10 cellular contexts compared by ENCODE assay signal in the genomic region with DNA sequence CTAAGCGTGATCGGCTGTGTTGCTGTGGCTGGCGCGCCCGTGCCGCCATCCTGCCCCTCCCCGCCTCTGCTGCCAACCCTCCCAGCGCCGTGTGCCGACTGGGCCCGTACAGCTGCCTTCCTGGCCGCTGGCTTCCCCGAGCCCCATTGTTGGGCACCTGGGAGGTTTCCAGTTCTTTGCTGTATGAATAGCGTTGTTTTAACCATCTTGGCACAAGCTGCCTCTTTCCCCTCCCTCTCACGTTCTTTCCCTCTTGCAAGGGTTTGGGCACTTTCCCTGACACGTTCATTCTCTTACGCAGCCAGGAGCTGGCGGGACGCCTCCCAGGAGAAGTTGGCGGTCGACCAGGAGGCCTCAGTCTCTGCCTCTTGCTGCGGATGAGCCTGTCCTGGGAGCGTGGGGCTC. TPM values are rescaled to one million over a fixed set of nuclear protein-coding genes. Genes with fewer than 3 reads are reported as not detected.
DNase-seq lines count a peak whose midpoint lies in the region; ATAC-seq and TF ChIP-seq lines count a peak whose summit lies in the region.
"Had no signal": no experiment of that assay in that cellular context is flagged by ENCODE, and none has a peak within 500 bp of the region (broad histone marks: within the 10 kb centered on the region; RNA-seq: fewer than 3 reads in every experiment).

No MANE protein-coding gene starts in this region.

- H3K9me3 Mint-ChIP-seq in progenitor cell of endocrine pancreas (ENCODE audit: low read depth): no peaks in the 10 kb centered on the region
- H3K9me3 Mint-ChIP-seq: CD4-positive, alpha-beta memory T cell had no signal

- peak overlapping the region; percentile 12 for H3K4me3 ChIP-seq in AG10803 (ENCODE audit: low read length)
- H3K4me3 ChIP-seq: SK-N-MC had no signal

- no peak for TF ChIP-seq CTCF in AG10803 (conservative IDR thresholded peaks at IDR 0.05; ENCODE audit: low read length)
- no peak for TF ChIP-seq CTCF in omental fat pad (IDR thresholded peaks at IDR 0.05)
- no peak for TF ChIP-seq CTCF in progenitor cell of endocrine pancreas (IDR thresholded peaks at IDR 0.05; ENCODE audit: unreplicated experiment)
- TF ChIP-seq CTCF in GM20000 (IDR thresholded peaks at IDR 0.05; ENCODE audit: extremely low read depth, missing control alignments): no peak

- H3K27me3 Mint-ChIP-seq in progenitor cell of endocrine pancreas: peaks cover 13% of the 10 kb centered on the region

- peaks cover 10% of the 10 kb centered on the region for H3K4me1 Mint-ChIP-seq in progenitor cell of endocrine pancreas (ENCODE audit: low read depth)
- H3K4me1 Mint-ChIP-seq: CD4-positive, alpha-beta memory T cell had no signal

- DNase-seq in AG10803 (ENCODE audit: low read depth) (peak; percentile 89), NCI-H226 (peak; percentile 5), fibroblast of gingiva (ENCODE audit: low read depth) (peak; percentile 74), omental fat pad (ENCODE audit: low spot score) (no peak), progenitor cell of endocrine pancreas (ENCODE audit: low spot score, unreplicated experiment) (no peak), GM20000 (ENCODE audit: low spot score) (no peak)
- DNase-seq: CD4-positive, alpha-beta memory T cell had no signal

- no peak overlapping the region for H3K4me3 Mint-ChIP-seq in progenitor cell of endocrine pancreas (ENCODE audit: low read depth)
- H3K4me3 Mint-ChIP-seq: CD4-positive, alpha-beta memory T cell had no signal

- H3K36me3 Mint-ChIP-seq in progenitor cell of endocrine pancreas (ENCODE audit: insufficient read depth): no peaks in the 10 kb centered on the region
- H3K36me3 Mint-ChIP-seq: CD4-positive, alpha-beta memory T cell had no signal

- H3K27ac Mint-ChIP-seq in progenitor cell of endocrine pancreas: no peak overlapping the region
- H3K27ac Mint-ChIP-seq: CD4-positive, alpha-beta memory T cell had no signal

- ATAC-seq in omental fat pad (ENCODE audit: low FRiP score) (peak; percentile 56), GM21576 (IDR thresholded peaks at IDR 0.05; ENCODE audit: unreplicated experiment) (no peak), GM18909 (IDR thresholded peaks at IDR 0.05; ENCODE audit: poor library complexity, unreplicated experiment) (no peak)

RNA-seq across cellular contexts. Expression of gene RXRA, which starts 43.1 kb away (rescaled TPM):
- total RNA-seq in omental fat pad (10 to 100 TPM; 53.3 to 87.8 (median 69.6) TPM), progenitor cell of endocrine pancreas (58.4 and 64.8 TPM in 2 replicates)

Comparison
In these comparisons a context has a peak if more than half of its experiments do, and no peak if none do; other contexts are left out.
1. DNase-seq: peak in AG10803 (single experiment), NCI-H226 (single experiment) and fibroblast of gingiva (single experiment); none in omental fat pad (single experiment), progenitor cell of endocrine pancreas (single experiment) and GM20000 (single experiment).